Comparison of ENCODE assay signal across 12 cellular contexts in the genomic region with DNA sequence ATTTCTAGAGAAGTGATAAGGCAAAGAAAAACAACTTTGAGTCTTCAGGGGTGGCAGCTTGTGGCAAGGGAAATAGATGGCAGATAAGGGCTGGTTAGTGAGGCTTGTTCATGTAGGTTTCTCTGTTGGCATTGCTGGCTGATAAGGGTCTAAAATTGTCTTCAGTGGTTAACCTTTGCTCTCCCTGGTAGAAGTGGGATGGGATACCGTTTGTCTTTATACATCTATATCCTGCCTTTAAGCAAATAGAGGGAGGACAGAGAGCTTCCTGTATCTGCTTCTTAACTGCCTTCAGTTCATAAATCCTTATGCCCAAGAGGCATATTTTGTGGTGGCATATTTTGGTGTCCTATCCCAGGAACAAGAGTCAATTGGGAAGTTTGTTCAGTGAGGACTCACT. TPM values are rescaled to one million over a fixed set of nuclear protein-coding genes. Genes with fewer than 3 reads are reported as not detected.
DNase-seq lines count a peak whose midpoint lies in the region; ATAC-seq and TF ChIP-seq lines count a peak whose summit lies in the region.
"Had no signal": no experiment of that assay in that cellular context is flagged by ENCODE, and none has a peak within 500 bp of the region (broad histone marks: within the 10 kb centered on the region; RNA-seq: fewer than 3 reads in every experiment).

No MANE protein-coding gene starts in this region.

- H3K9me3 Mint-ChIP-seq in CD4-positive, alpha-beta T cell = no peaks in the 10 kb centered on the region
- no peaks in the 10 kb centered on the region for H3K9me3 Mint-ChIP-seq in T-helper 2 cell treated with Interferon-gamma antibody and Interleukin-4, amounts not matched to agents 5 μg/mL and 100 μg/mL, for 36 hours

- H3K4me3 Mint-ChIP-seq in CD4-positive, alpha-beta T cell = no peak overlapping the region
- H3K4me3 Mint-ChIP-seq in T-helper 2 cell treated with Interferon-gamma antibody and Interleukin-4, amounts not matched to agents 5 μg/mL and 100 μg/mL, for 36 hours = peak overlapping the region; percentile 50

- no peak for TF ChIP-seq CTCF in CD4-positive, alpha-beta T cell (IDR thresholded peaks at IDR 0.05)
- TF ChIP-seq CTCF in body of pancreas (IDR thresholded peaks at IDR 0.05) = no peak

- peaks cover 46% of the 10 kb centered on the region for H3K4me1 Mint-ChIP-seq in CD4-positive, alpha-beta T cell (ENCODE audit: low read depth)
- H3K4me1 Mint-ChIP-seq in T-helper 2 cell treated with Interferon-gamma antibody and Interleukin-4, amounts not matched to agents 5 μg/mL and 100 μg/mL, for 36 hours (ENCODE audit: low read depth) = peaks cover 48% of the 10 kb centered on the region

- peaks cover 4% of the 10 kb centered on the region for H3K36me3 Mint-ChIP-seq in CD4-positive, alpha-beta T cell (ENCODE audit: low read depth)
- H3K36me3 Mint-ChIP-seq in T-helper 2 cell treated with Interferon-gamma antibody and Interleukin-4, amounts not matched to agents 5 μg/mL and 100 μg/mL, for 36 hours (ENCODE audit: low read depth) = peaks cover 4% of the 10 kb centered on the region

- H3K9me3 ChIP-seq in CD4-positive, alpha-beta T cell (ENCODE audit: control insufficient read depth, low read length) = no peaks in the 10 kb centered on the region
- no peaks in the 10 kb centered on the region for H3K9me3 ChIP-seq in body of pancreas
- H3K9me3 ChIP-seq: ovary had no signal

- H3K4me3 ChIP-seq in body of pancreas = no peak overlapping the region
- H3K4me3 ChIP-seq: ovary had no signal

- no peak for DNase-seq in CD4-positive, alpha-beta T cell
- peak; percentile 28 for DNase-seq in HT1080 (ENCODE audit: low read depth)
- DNase-seq in T-helper 2 cell treated with Interferon-gamma antibody and Interleukin-4, amounts not matched to agents 5 μg/mL and 100 μg/mL, for 36 hours (ENCODE audit: low spot score) = peak; percentile 42
- no peak for DNase-seq in D341Med (ENCODE audit: low spot score)
- DNase-seq in body of pancreas = no peak
- no peak for DNase-seq in putamen (ENCODE audit: low spot score)
- DNase-seq in stimulated activated CD4-positive, alpha-beta T cell treated with anti-CD3 and anti-CD28 coated beads, Interleukin-2, amount 100 ng/mL, for 24 hours = no peak
- DNase-seq: NCI-H82; stimulated activated CD4-positive, alpha-beta T cell treated with anti-CD3 and anti-CD28 coated beads, Interleukin-4, amount 100 ng/mL, for 4 hours; T1000 had no signal

- POLR2A ChIA-PET in CD4-positive, alpha-beta T cell (lab: Charles Lee) = interaction anchor here (1.0 to 1.5 kb wide), 3 partner anchors 11 to 100 kb away, joined by 3 to 5 read pairs (median 4); no protein-coding TSS in a partner anchor

- H3K27ac Mint-ChIP-seq in CD4-positive, alpha-beta T cell = peak overlapping the region; percentile 6
- H3K27ac Mint-ChIP-seq in T-helper 2 cell treated with Interferon-gamma antibody and Interleukin-4, amounts not matched to agents 5 μg/mL and 100 μg/mL, for 36 hours = peak overlapping the region; percentile 63

- no peaks in the 10 kb centered on the region for H3K27me3 Mint-ChIP-seq in CD4-positive, alpha-beta T cell
- H3K27me3 Mint-ChIP-seq in T-helper 2 cell treated with Interferon-gamma antibody and Interleukin-4, amounts not matched to agents 5 μg/mL and 100 μg/mL, for 36 hours (ENCODE audit: low read depth) = peaks cover 5% of the 10 kb centered on the region

- intact Hi-C loops in CD4-positive, alpha-beta T cell (cut with DNase I, micrococcal nuclease) = loop anchor here in 1 of 2 experiments (10.0 kb wide), 1 partner anchor 98 kb away; no protein-coding TSS in a partner anchor
- intact Hi-C loops in body of pancreas (cut with DNase I) = no loop called here

- ATAC-seq in CD4-positive, alpha-beta T cell (ENCODE audit: poor library complexity) = no peak
- ATAC-seq in body of pancreas = no peak

- no peaks in the 10 kb centered on the region for H3K36me3 ChIP-seq in body of pancreas (replicated peaks in 1 of 2; ENCODE audit: insufficient read depth in 1 of 2, low read depth in 2 of 2)
- H3K36me3 ChIP-seq: ovary had no signal

- CTCF ChIA-PET in CD4-positive, alpha-beta T cell (lab: Charles Lee) = interaction anchor here (1.1 to 1.7 kb wide), 5 partner anchors 17 to 114 kb away, joined by 3 to 5 read pairs (median 4); no protein-coding TSS in a partner anchor

- H3K4me1 ChIP-seq in body of pancreas = peaks cover 16% of the 10 kb centered on the region

- no peaks in the 10 kb centered on the region for H3K27me3 ChIP-seq in CD4-positive, alpha-beta T cell (ENCODE audit: control insufficient read depth, insufficient read depth, low read length)
- H3K27me3 ChIP-seq in layer of hippocampus (ENCODE audit: control insufficient read depth, insufficient read depth, low read length) (no peaks in the 10 kb centered on the region), body of pancreas (no peaks in the 10 kb centered on the region)
- H3K27me3 ChIP-seq: ovary had no signal

- no peak for TF ChIP-seq POLR2A in body of pancreas (IDR thresholded peaks at IDR 0.05)

- no peak overlapping the region for H3K27ac ChIP-seq in CD4-positive, alpha-beta T cell (ENCODE audit: low read depth, low read length)
- H3K27ac ChIP-seq in layer of hippocampus (ENCODE audit: low read depth, low read length) = peak overlapping the region; percentile 6
- H3K27ac ChIP-seq in body of pancreas = no peak overlapping the region

- 13 to 26% methylated on average over 1 of the region's 1 CpG for WGBS in body of pancreas, 2 donors

RNA-seq across cellular contexts. Expression of gene TRAF6, which starts 57.1 kb away (rescaled TPM):
- total RNA-seq in CD4-positive, alpha-beta T cell = 10 to 100 TPM; 27.9 to 29.0 TPM
- total RNA-seq in HT1080 (2014; rRNA removed; shearing (Covaris generic)) = 7.4 and 8.1 TPM in 2 replicates
- 4.7 and 5.6 TPM in 2 replicates for polyA plus RNA-seq in HT1080 (2015; cell fraction: cytosol; rRNA removed)
- 9.0 and 10.6 TPM in 2 replicates for polyA plus RNA-seq in HT1080 (2015; cell fraction: nucleus; rRNA removed)
- 1 to 10 TPM; 7.5 to 9.2 TPM for total RNA-seq in body of pancreas

Comparison
In these comparisons a context has a peak if more than half of its experiments do, and no peak if none do; other contexts are left out.
1. DNase-seq: peak in HT1080 (single experiment) and T-helper 2 cell treated with Interferon-gamma antibody and Interleukin-4, amounts not matched to agents 5 μg/mL and 100 μg/mL, for 36 hours (single experiment); none in CD4-positive, alpha-beta T cell (0 of 10), D341Med (single experiment), body of pancreas (0 of 4), putamen (single experiment) and stimulated activated CD4-positive, alpha-beta T cell treated with anti-CD3 and anti-CD28 coated beads, Interleukin-2, amount 100 ng/mL, for 24 hours (0 of 2).